Comparison of ENCODE assay signal across 9 cellular contexts in genomic region chr3:119559441-119559963, GRCh38. TPM values are rescaled to one million over a fixed set of nuclear protein-coding genes. Genes with fewer than 3 reads are reported as not detected.
A peak's percentile ranks its signal among the peaks of the same experiment; 100 is the strongest.
DNase-seq lines count a peak whose midpoint lies in the region; ATAC-seq, FAIRE-seq and TF ChIP-seq lines count a peak whose summit lies in the region.
"Had no signal": no experiment of that assay in that cellular context is flagged by ENCODE, and none has a peak within 500 bp of the region (broad histone marks: within the 10 kb centered on the region; RNA-seq: fewer than 3 reads in every experiment).

Gene CD80 (minus strand): TSS chr3:119559614. CDS start chr3:119557728, 1,886 bp downstream.

- H3K4me3 ChIP-seq in heart right ventricle = peak within 1 kb of the TSS in 1 of 10 donors; percentile 29

- no peak for FAIRE-seq in RCC 7860 (lab: Jason Lieb, UNC)
- FAIRE-seq: colon had no signal

- H3K36me3 ChIP-seq in heart right ventricle = no peaks in the 10 kb centered on the region

- peak; percentile 65 for ATAC-seq in GM19395 (IDR thresholded peaks at IDR 0.05; ENCODE audit: unreplicated experiment)
- peak; percentile 58 for ATAC-seq in HG03342 (IDR thresholded peaks at IDR 0.05; ENCODE audit: unreplicated experiment)
- peak; percentile 51 to 76 (median 68) for ATAC-seq in heart right ventricle

- DNase-seq in DMS53 (lab: John Stamatoyannopoulos, UW) (peak; percentile 67), RCC 7860 (ENCODE audit: low spot score) (peak; percentile 25), heart right ventricle (peak; percentile 31 to 34), NCI-H128 (lab: John Stamatoyannopoulos, UW; ENCODE audit: unreplicated experiment) (no peak)
- DNase-seq in activated T-helper 1 cell treated with anti-CD3 and anti-CD28 coated beads, Interleukin-2, amount 50 U/mL, for 16 hours (ENCODE audit: low read depth in 1 of 2, low spot score in 1 of 2) = peak; percentile 9 to 14
- peak; percentile 63 to 66 for DNase-seq in stimulated activated CD4-positive, alpha-beta T cell treated with anti-CD3 and anti-CD28 coated beads, Interleukin-2, amount 100 ng/mL, for 24 hours

- TF ChIP-seq CTCF in heart right ventricle (IDR thresholded peaks at IDR 0.05) = peak in 6 of 9 donors; percentile 15 to 47 (median 40)

- no peaks in the 10 kb centered on the region for H3K27me3 ChIP-seq in heart right ventricle

- H3K9me3 ChIP-seq in heart right ventricle = peaks cover 0 to 9% (median 0%) of the 10 kb centered on the region in 11 donors

- intact Hi-C loops in heart right ventricle (cut with DNase I) = no loop called here

- WGBS in heart right ventricle, 2 donors = 31 to 34% methylated on average over 7 of the region's 7 CpGs

- H3K4me1 ChIP-seq in heart right ventricle = peaks cover 0 to 33% (median 8%) of the 10 kb centered on the region in 9 donors

- peak within 1 kb of the TSS in 1 of 10 donors; percentile 75 for H3K27ac ChIP-seq in heart right ventricle

RNA-seq across cellular contexts. Expression of gene CD80, which starts in this region (rescaled TPM):
- 1 to 10 TPM in 1 of 10 donors, under 1 TPM in 4, not detected in 5; 0.12 to 1.6 (median 0.34) TPM for total RNA-seq in heart right ventricle
- polyA plus RNA-seq in heart right ventricle = under 1 TPM in 1 of 2 donors, not detected in 1; 0.01 TPM
